15 cellular contexts compared by ENCODE assay signal in the genomic region with DNA sequence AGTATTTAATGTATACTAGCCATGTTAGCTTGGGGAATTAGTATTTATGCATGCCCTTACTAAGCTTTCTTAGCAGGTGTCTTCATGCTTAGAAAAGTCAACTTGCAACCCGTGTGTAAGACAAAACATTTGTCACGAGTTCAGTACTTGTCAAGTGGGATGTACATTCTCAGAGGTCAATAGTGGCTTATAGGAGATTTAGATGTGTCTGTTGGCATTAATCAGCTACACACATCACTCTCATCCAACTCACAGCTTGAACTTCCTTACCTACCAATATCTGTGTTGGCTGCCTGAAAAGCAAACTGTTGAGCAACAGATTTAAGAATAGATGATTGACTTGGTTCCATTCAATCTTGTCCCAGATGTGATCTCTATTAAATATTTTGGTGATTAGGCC.
DNase-seq lines count a peak whose midpoint lies in the region; ATAC-seq, FAIRE-seq and TF ChIP-seq lines count a peak whose summit lies in the region.
"Had no signal": no experiment of that assay in that cellular context is flagged by ENCODE, and none has a peak within 500 bp of the region (broad histone marks: within the 10 kb centered on the region; RNA-seq: fewer than 3 reads in every experiment).

No MANE protein-coding gene starts in this region.

- H3K27me3 Mint-ChIP-seq in GM23338 (ENCODE audit: insufficient read depth, low read depth, poor library complexity): peaks cover 2% of the 10 kb centered on the region
- H3K27me3 Mint-ChIP-seq in brain: peaks cover 4% of the 10 kb centered on the region
- no peaks in the 10 kb centered on the region for H3K27me3 Mint-ChIP-seq in osteocyte (ENCODE audit: unreplicated experiment)
- H3K27me3 Mint-ChIP-seq: B cell; CD4-positive, alpha-beta memory T cell had no signal

- H3K79me2 ChIP-seq in GM23338 (replicated peaks; ENCODE audit: insufficient read depth): no peaks in the 10 kb centered on the region
- peaks cover 7% of the 10 kb centered on the region; the same call in 1 of the 2 replicates for H3K79me2 ChIP-seq in OCI-LY1 (ENCODE audit: insufficient read depth, low read length)

- H3F3A ChIP-seq in GM23338 (replicated peaks; ENCODE audit: low read depth) (no peaks in the 10 kb centered on the region), OCI-LY1 (ENCODE audit: insufficient read depth, low read length) (peaks cover 3% of the 10 kb centered on the region)

- peaks cover 29% of the 10 kb centered on the region for H3K4me1 ChIP-seq in GM23338 (ENCODE audit: insufficient read depth)
- peaks cover 96% of the 10 kb centered on the region for H3K4me1 ChIP-seq in OCI-LY1 (ENCODE audit: insufficient read depth, low read length, severe bottlenecking)

- ATAC-seq in GM23338 (no peak), GM18907 (IDR thresholded peaks at IDR 0.05; ENCODE audit: unreplicated experiment) (no peak)

- H4K20me1 ChIP-seq in GM23338 (replicated peaks; ENCODE audit: insufficient read depth) (no peaks in the 10 kb centered on the region), OCI-LY1 (ENCODE audit: insufficient read depth, low read length) (no peaks in the 10 kb centered on the region)

- H3K4me2 ChIP-seq in GM23338 (no peak overlapping the region), OCI-LY1 (ENCODE audit: low read length) (peak overlapping the region; percentile 74)

- H3K27me3 ChIP-seq in GM23338 (ENCODE audit: insufficient read depth) (no peaks in the 10 kb centered on the region), OCI-LY1 (ENCODE audit: insufficient read depth, low read length) (no peaks in the 10 kb centered on the region)

- no peaks in the 10 kb centered on the region for H3K9me3 ChIP-seq in OCI-LY1 (ENCODE audit: low read length)

- no peaks in the 10 kb centered on the region for H3K36me3 ChIP-seq in GM23338 (ENCODE audit: insufficient read depth)
- H3K36me3 ChIP-seq in OCI-LY1 (ENCODE audit: insufficient read depth, low read length): peaks cover 25% of the 10 kb centered on the region

- H3K4me3 Mint-ChIP-seq in GM23338 (no peak overlapping the region), brain (peak overlapping the region in 2 of 5 experiments; percentile 11 to 38), osteocyte (ENCODE audit: unreplicated experiment) (peak overlapping the region; percentile 55)
- H3K4me3 Mint-ChIP-seq: B cell; CD4-positive, alpha-beta memory T cell; H9 had no signal

- H3K27ac ChIP-seq in GM23338 (ENCODE audit: low read depth) (no peak overlapping the region), OCI-LY1 (ENCODE audit: low read depth, low read length, poor library complexity, severe bottlenecking) (peak overlapping the region; percentile 97)
- H3K27ac ChIP-seq: HL-60 had no signal

- no peak for FAIRE-seq in H54 (lab: Jason Lieb, UNC)

- H3K9ac ChIP-seq in OCI-LY1 (ENCODE audit: low read length): peak overlapping the region; percentile 69

- peaks cover 45% of the 10 kb centered on the region for H3K4me1 Mint-ChIP-seq in GM23338
- peaks cover 66% of the 10 kb centered on the region for H3K4me1 Mint-ChIP-seq in brain
- peaks cover 56% of the 10 kb centered on the region for H3K4me1 Mint-ChIP-seq in osteocyte (ENCODE audit: unreplicated experiment)
- H3K4me1 Mint-ChIP-seq: B cell; CD4-positive, alpha-beta memory T cell had no signal

- TF ChIP-seq CTCF in GM23338 (conservative IDR thresholded peaks at IDR 0.05; ENCODE audit: low read depth in 2 of 2) (no peak), OCI-LY1 (IDR thresholded peaks at IDR 0.05; ENCODE audit: low read length) (no peak), brain (conservative IDR thresholded peaks at IDR 0.05) (no peak), osteocyte (IDR thresholded peaks at IDR 0.05) (no peak)

- H3K9me2 ChIP-seq in GM23338 (ENCODE audit: insufficient read depth): no peaks in the 10 kb centered on the region
- no peaks in the 10 kb centered on the region for H3K9me2 ChIP-seq in OCI-LY1 (ENCODE audit: low read depth, low read length)

- H2AFZ ChIP-seq in GM23338 (no peak overlapping the region), OCI-LY1 (ENCODE audit: low read length) (no peak overlapping the region)

- H3K9me3 Mint-ChIP-seq in GM23338 (no peaks in the 10 kb centered on the region), brain (no peaks in the 10 kb centered on the region), osteocyte (ENCODE audit: unreplicated experiment) (no peaks in the 10 kb centered on the region)
- H3K9me3 Mint-ChIP-seq: H9 had no signal

- H3K36me3 Mint-ChIP-seq in GM23338 (ENCODE audit: low read depth): no peaks in the 10 kb centered on the region
- H3K36me3 Mint-ChIP-seq in brain: peaks cover 17% of the 10 kb centered on the region
- no peaks in the 10 kb centered on the region for H3K36me3 Mint-ChIP-seq in osteocyte (ENCODE audit: unreplicated experiment)
- H3K36me3 Mint-ChIP-seq: CD4-positive, alpha-beta memory T cell had no signal

- no peak for TF ChIP-seq POLR2A in H54 (IDR thresholded peaks at IDR 0.05; ENCODE audit: low read depth, low read length)

- DNase-seq in GM23338 (ENCODE audit: low spot score) (no peak), osteocyte (ENCODE audit: extremely low spot score, unreplicated experiment) (no peak), NCI-H748 treated with DMSO at 0.1 percent for 48 hours (lab: John Stamatoyannopoulos, UW) (no peak), DMS79 (lab: John Stamatoyannopoulos, UW) (no peak), H54 (ENCODE audit: insufficient read length, low spot score) (no peak)
- DNase-seq: CD4-positive, alpha-beta memory T cell; DMS153; DND-41; GF-D8; H9 had no signal

- H3K27ac Mint-ChIP-seq in GM23338: peak overlapping the region; percentile 44; the same call in 1 of the 2 replicates
- peak overlapping the region in 4 of 5 experiments; percentile 1 to 33 (median 20) for H3K27ac Mint-ChIP-seq in brain
- peak overlapping the region; percentile 74 for H3K27ac Mint-ChIP-seq in osteocyte (ENCODE audit: unreplicated experiment)
- H3K27ac Mint-ChIP-seq: B cell; CD4-positive, alpha-beta memory T cell; H9 had no signal

- H3K4me3 ChIP-seq in GM23338 (no peak overlapping the region), OCI-LY1 (ENCODE audit: low read depth, low read length, poor library complexity, severe bottlenecking) (peak overlapping the region; percentile 38)

TF ChIP-seq in GM23338, 12 proteins besides CTCF, POLR2A, EP300 and RAD21:
- TF ChIP-seq, protein P1, sequence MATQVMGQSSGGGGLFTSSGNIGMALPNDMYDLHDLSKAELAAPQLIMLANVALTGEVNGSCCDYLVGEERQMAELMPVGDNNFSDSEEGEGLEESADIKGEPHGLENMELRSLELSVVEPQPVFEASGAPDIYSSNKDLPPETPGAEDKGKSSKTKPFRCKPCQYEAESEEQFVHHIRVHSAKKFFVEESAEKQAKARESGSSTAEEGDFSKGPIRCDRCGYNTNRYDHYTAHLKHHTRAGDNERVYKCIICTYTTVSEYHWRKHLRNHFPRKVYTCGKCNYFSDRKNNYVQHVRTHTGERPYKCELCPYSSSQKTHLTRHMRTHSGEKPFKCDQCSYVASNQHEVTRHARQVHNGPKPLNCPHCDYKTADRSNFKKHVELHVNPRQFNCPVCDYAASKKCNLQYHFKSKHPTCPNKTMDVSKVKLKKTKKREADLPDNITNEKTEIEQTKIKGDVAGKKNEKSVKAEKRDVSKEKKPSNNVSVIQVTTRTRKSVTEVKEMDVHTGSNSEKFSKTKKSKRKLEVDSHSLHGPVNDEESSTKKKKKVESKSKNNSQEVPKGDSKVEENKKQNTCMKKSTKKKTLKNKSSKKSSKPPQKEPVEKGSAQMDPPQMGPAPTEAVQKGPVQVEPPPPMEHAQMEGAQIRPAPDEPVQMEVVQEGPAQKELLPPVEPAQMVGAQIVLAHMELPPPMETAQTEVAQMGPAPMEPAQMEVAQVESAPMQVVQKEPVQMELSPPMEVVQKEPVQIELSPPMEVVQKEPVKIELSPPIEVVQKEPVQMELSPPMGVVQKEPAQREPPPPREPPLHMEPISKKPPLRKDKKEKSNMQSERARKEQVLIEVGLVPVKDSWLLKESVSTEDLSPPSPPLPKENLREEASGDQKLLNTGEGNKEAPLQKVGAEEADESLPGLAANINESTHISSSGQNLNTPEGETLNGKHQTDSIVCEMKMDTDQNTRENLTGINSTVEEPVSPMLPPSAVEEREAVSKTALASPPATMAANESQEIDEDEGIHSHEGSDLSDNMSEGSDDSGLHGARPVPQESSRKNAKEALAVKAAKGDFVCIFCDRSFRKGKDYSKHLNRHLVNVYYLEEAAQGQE (IDR thresholded peaks at IDR 0.05; ENCODE audit: unreplicated experiment): no peak
- TF ChIP-seq STAT1 (IDR thresholded peaks at IDR 0.05; ENCODE audit: unreplicated experiment): no peak
- TF ChIP-seq JUNB (IDR thresholded peaks at IDR 0.05; ENCODE audit: unreplicated experiment): no peak
- TF ChIP-seq ZNF114 (CRISPR knock-in tag; IDR thresholded peaks at IDR 0.05): no peak
- no peak for TF ChIP-seq CREB1 (CRISPR knock-in tag; IDR thresholded peaks at IDR 0.05; ENCODE audit: low read depth)
- TF ChIP-seq, protein P2, sequence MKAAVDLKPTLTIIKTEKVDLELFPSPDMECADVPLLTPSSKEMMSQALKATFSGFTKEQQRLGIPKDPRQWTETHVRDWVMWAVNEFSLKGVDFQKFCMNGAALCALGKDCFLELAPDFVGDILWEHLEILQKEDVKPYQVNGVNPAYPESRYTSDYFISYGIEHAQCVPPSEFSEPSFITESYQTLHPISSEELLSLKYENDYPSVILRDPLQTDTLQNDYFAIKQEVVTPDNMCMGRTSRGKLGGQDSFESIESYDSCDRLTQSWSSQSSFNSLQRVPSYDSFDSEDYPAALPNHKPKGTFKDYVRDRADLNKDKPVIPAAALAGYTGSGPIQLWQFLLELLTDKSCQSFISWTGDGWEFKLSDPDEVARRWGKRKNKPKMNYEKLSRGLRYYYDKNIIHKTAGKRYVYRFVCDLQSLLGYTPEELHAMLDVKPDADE (IDR thresholded peaks at IDR 0.05): no peak
- no peak for TF ChIP-seq ZNF331 (CRISPR knock-in tag; IDR thresholded peaks at IDR 0.05; ENCODE audit: low read depth)
- no peak for TF ChIP-seq NANOG (IDR thresholded peaks at IDR 0.05; ENCODE audit: borderline replicate concordance)
- no peak for TF ChIP-seq EZH2 (IDR thresholded peaks at IDR 0.05; ENCODE audit: low read depth, unreplicated experiment)
- no peak for TF ChIP-seq POLR2AphosphoS5 (IDR thresholded peaks at IDR 0.05; ENCODE audit: low read depth)

Comparison
In these comparisons a context has a peak if more than half of its experiments do, and no peak if none do; other contexts are left out.
1. H3K27ac Mint-ChIP-seq: peak in every context shown above with its lines; median percentile 74 in osteocyte; 44 in GM23338; 20 in brain.